1 cellular context compared by ENCODE assay signal in the genomic region with DNA sequence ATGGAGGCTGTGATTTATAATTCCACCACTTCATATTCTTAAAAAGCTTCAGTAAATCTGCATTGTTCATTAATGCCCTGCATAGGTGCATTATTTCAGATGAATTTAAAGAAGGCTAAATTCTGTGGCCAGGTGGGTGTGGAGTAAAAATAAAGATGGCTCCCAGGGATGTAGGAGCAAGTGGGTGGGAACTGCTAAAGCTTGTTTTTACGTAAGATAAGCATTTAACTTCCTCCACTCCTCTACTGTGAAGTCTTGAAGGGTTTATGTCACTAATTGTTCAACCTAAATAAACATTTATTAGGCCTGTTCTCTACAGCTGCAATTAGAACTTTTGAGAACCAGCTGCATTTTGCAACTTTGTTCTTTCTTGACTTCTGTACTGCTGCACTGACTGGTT.
TF ChIP-seq lines count a peak whose summit lies in the region.

No MANE protein-coding gene starts in this region.

TF ChIP-seq in endothelial cell of umbilical vein, 7 proteins besides CTCF, POLR2A, EP300 and RAD21 (continued from another document):
- no peak for TF ChIP-seq MAX (IDR thresholded peaks at IDR 0.05; ENCODE audit: insufficient read depth, insufficient read length)
